Comparison of ENCODE assay signal across 1 cellular context in the genomic region with DNA sequence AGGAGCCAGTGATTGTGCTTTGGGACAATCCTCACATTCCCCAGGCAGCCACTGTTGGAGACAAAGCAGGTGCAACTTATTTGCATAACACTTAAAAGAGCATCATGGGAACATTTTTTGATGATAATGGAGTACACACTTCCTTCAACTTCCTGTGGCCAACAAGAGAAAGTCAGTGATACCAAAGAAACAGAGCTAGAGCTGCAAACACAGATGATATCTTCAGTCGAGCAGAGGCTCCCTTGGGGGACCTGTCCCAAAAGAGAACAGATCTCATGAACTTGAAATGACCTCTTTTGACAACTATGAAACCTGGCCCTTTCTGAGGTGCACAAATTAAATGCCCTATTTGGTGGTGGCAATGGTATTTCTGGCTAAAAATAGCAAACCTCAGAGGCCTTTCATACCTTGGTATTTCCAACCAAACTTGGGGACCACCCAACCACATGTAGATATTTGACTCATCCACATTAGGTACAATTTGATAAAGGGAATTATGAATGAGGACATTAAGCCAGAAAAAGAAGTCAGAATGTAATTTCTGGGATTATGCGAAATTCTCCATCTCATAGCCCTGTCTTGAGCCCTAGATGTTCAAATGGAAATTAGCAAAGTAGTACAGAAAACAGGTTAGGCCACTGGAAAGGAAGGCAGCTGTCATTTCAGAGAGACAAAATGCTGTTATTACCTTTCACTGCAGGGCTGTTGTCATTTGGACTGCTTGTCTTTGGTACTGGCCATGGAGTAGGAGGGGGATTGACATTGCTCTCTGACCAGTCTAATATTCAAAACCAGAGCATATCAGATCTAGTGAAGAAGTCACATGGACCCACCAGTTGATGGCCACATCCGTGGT.
TF ChIP-seq lines count a peak whose summit lies in the region.

No MANE protein-coding gene starts in this region.

TF ChIP-seq in GM12878, 131 proteins besides CTCF, POLR2A, EP300 and RAD21 (continued from another document and continues in another):
- TF ChIP-seq RELB (IDR thresholded peaks at IDR 0.05; ENCODE audit: low read depth): peak; percentile 84
- TF ChIP-seq, protein P1, sequence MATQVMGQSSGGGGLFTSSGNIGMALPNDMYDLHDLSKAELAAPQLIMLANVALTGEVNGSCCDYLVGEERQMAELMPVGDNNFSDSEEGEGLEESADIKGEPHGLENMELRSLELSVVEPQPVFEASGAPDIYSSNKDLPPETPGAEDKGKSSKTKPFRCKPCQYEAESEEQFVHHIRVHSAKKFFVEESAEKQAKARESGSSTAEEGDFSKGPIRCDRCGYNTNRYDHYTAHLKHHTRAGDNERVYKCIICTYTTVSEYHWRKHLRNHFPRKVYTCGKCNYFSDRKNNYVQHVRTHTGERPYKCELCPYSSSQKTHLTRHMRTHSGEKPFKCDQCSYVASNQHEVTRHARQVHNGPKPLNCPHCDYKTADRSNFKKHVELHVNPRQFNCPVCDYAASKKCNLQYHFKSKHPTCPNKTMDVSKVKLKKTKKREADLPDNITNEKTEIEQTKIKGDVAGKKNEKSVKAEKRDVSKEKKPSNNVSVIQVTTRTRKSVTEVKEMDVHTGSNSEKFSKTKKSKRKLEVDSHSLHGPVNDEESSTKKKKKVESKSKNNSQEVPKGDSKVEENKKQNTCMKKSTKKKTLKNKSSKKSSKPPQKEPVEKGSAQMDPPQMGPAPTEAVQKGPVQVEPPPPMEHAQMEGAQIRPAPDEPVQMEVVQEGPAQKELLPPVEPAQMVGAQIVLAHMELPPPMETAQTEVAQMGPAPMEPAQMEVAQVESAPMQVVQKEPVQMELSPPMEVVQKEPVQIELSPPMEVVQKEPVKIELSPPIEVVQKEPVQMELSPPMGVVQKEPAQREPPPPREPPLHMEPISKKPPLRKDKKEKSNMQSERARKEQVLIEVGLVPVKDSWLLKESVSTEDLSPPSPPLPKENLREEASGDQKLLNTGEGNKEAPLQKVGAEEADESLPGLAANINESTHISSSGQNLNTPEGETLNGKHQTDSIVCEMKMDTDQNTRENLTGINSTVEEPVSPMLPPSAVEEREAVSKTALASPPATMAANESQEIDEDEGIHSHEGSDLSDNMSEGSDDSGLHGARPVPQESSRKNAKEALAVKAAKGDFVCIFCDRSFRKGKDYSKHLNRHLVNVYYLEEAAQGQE (IDR thresholded peaks at IDR 0.05; ENCODE audit: low read depth, low read length): no peak
- TF ChIP-seq ZNF207 (IDR thresholded peaks at IDR 0.05; ENCODE audit: borderline replicate concordance): no peak; the same call in 1 of the 2 replicates
- peak; percentile 47 for TF ChIP-seq SMAD1 (IDR thresholded peaks at IDR 0.05; ENCODE audit: low read depth, partially characterized antibody)
- TF ChIP-seq RB1 (IDR thresholded peaks at IDR 0.05; ENCODE audit: borderline replicate concordance): no peak
- TF ChIP-seq STAT1 (conservative IDR thresholded peaks at IDR 0.05): no peak
- no peak for TF ChIP-seq ZZZ3 (IDR thresholded peaks at IDR 0.05; ENCODE audit: control insufficient read depth, insufficient read length, low read depth)
- no peak for TF ChIP-seq ELK1 (IDR thresholded peaks at IDR 0.05; ENCODE audit: low read depth, low read length)
- TF ChIP-seq NKRF (conservative IDR thresholded peaks at IDR 0.05): peak; percentile 68; the same call in 1 of the 2 replicates
- TF ChIP-seq GABPA (IDR thresholded peaks at IDR 0.05; ENCODE audit: low read depth): peak; percentile 54; the same call in 1 of the 2 replicates
- TF ChIP-seq NR2C1 (IDR thresholded peaks at IDR 0.05): no peak
- TF ChIP-seq MEF2B (IDR thresholded peaks at IDR 0.05; ENCODE audit: partially characterized antibody, poor library complexity, severe bottlenecking): peak; percentile 99
- TF ChIP-seq HCFC1 (IDR thresholded peaks at IDR 0.05; ENCODE audit: low read length): no peak
- TF ChIP-seq RELA (IDR thresholded peaks at IDR 0.05; ENCODE audit: borderline replicate concordance, partially characterized antibody): peak; percentile 67
- TF ChIP-seq IRF5 (IDR thresholded peaks at IDR 0.05; ENCODE audit: borderline replicate concordance): no peak
- TF ChIP-seq RUNX3 (IDR thresholded peaks at IDR 0.05; ENCODE audit: low read length): peak; percentile 98
- TF ChIP-seq SPI1 (IDR thresholded peaks at IDR 0.05; ENCODE audit: borderline replicate concordance, insufficient read depth, low read depth, low read length): no peak
- peak; percentile 86 for TF ChIP-seq ZNF687 (IDR thresholded peaks at IDR 0.05)
- TF ChIP-seq KAT2A (conservative IDR thresholded peaks at IDR 0.05; ENCODE audit: control insufficient read depth, low read depth, low read length): no peak
- no peak for TF ChIP-seq CBX3 (IDR thresholded peaks at IDR 0.05; ENCODE audit: borderline replicate concordance, low read depth)
- no peak for TF ChIP-seq SUZ12 (IDR thresholded peaks at IDR 0.05; ENCODE audit: unreplicated experiment)
- TF ChIP-seq PAX5 (IDR thresholded peaks at IDR 0.05; ENCODE audit: borderline replicate concordance, low read depth, low read length): peak; percentile 89
- TF ChIP-seq POU2F2 (IDR thresholded peaks at IDR 0.05; ENCODE audit: borderline replicate concordance, low read depth, low read length): peak; percentile 89; the same call in 1 of the 3 replicates
- TF ChIP-seq SUPT20H (IDR thresholded peaks at IDR 0.05; ENCODE audit: borderline replicate concordance, control insufficient read depth, low read depth, low read length): no peak
- peak in 1 of 2 experiments; percentile 87; a peak in 1 of 4 replicates for TF ChIP-seq CEBPB (IDR thresholded peaks at IDR 0.05; ENCODE audit: borderline replicate concordance in 1 of 2, low read depth in 2 of 2, low read length in 2 of 2)
- TF ChIP-seq, protein P2, sequence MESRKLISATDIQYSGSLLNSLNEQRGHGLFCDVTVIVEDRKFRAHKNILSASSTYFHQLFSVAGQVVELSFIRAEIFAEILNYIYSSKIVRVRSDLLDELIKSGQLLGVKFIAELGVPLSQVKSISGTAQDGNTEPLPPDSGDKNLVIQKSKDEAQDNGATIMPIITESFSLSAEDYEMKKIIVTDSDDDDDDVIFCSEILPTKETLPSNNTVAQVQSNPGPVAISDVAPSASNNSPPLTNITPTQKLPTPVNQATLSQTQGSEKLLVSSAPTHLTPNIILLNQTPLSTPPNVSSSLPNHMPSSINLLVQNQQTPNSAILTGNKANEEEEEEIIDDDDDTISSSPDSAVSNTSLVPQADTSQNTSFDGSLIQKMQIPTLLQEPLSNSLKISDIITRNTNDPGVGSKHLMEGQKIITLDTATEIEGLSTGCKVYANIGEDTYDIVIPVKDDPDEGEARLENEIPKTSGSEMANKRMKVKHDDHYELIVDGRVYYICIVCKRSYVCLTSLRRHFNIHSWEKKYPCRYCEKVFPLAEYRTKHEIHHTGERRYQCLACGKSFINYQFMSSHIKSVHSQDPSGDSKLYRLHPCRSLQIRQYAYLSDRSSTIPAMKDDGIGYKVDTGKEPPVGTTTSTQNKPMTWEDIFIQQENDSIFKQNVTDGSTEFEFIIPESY (IDR thresholded peaks at IDR 0.05): 0 out of 2 replicates have a peak, but pooled peaks have one; percentile 28
- TF ChIP-seq USF2 (IDR thresholded peaks at IDR 0.05; ENCODE audit: borderline replicate concordance, low read depth, low read length): no peak
- TF ChIP-seq ZNF24 (IDR thresholded peaks at IDR 0.05): 0 out of 2 replicates have a peak, but pooled peaks have one; percentile 3
- TF ChIP-seq IKZF2 (IDR thresholded peaks at IDR 0.05): peak; percentile 89 to 92
- TF ChIP-seq BCLAF1 (IDR thresholded peaks at IDR 0.05): no peak
